ENCODE assay signal across 9 cellular contexts in the genomic region with DNA sequence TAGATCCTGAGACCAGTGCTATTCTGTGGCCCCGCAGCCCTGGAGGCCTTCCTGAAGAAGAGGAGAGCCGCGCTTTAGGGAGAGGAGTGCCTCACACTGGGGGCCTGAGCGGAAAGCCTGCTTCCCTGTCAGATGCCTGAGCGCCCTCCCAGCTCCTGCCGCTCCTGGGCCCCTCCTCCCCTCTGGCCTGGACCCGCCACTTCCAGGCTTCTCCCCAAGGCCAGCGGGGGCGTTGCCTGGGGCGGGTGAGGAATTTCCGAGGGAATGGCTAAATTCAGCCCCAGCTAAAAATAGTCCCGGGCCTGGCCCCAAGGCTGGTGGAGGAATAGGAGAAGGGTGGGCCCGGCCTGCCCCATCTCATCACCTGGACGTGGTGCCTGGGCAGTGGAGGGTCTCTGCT. TPM values are rescaled to one million over a fixed set of nuclear protein-coding genes. Genes with fewer than 3 reads are reported as not detected.
DNase-seq lines count a peak whose midpoint lies in the region; ATAC-seq and TF ChIP-seq lines count a peak whose summit lies in the region.
"Had no signal": no experiment of that assay in that cellular context is flagged by ENCODE, and none has a peak within 500 bp of the region (broad histone marks: within the 10 kb centered on the region; RNA-seq: fewer than 3 reads in every experiment).

No MANE protein-coding gene starts in this region.

- no peak overlapping the region for H2BK15ac ChIP-seq in mesendoderm (replicated peaks; ENCODE audit: low read depth)

- 14% methylated on average over 9 of the region's 14 CpGs for WGBS in esophagus muscularis mucosa
- no CpG with 5 or more reads among the region's 14 CpGs for WGBS in mesendoderm (ENCODE audit: extremely low coverage, insufficient coverage, low lambda C conversion rate)
- WGBS in transverse colon (ENCODE audit: low coverage in 1 of 2), 2 donors = 70% methylated on average over 14 of the region's 14 CpGs; no CpG with 5 or more reads in 1 of the 2 donors

- no peaks in the 10 kb centered on the region for H3K9me3 ChIP-seq in Peyer's patch
- no peaks in the 10 kb centered on the region for H3K9me3 ChIP-seq in esophagus muscularis mucosa
- H3K9me3 ChIP-seq in transverse colon = no peaks in the 10 kb centered on the region
- H3K9me3 ChIP-seq: neutrophil had no signal

- TF ChIP-seq CTCF in Peyer's patch (IDR thresholded peaks at IDR 0.05) (no peak), esophagus muscularis mucosa (IDR thresholded peaks at IDR 0.05) (no peak), transverse colon (IDR thresholded peaks at IDR 0.05) (no peak)

- TF ChIP-seq POLR2A in Peyer's patch (IDR thresholded peaks at IDR 0.05) (no peak), esophagus muscularis mucosa (IDR thresholded peaks at IDR 0.05; ENCODE audit: low read depth) (no peak), transverse colon (IDR thresholded peaks at IDR 0.05) (no peak)

- peaks cover 4% of the 10 kb centered on the region for H3K79me1 ChIP-seq in mesendoderm (ENCODE audit: low read length)

- DNase-seq in Peyer's patch = peak; percentile 21 to 71 (median 61)
- DNase-seq in esophagus muscularis mucosa (ENCODE audit: extremely low spot score) = no peak
- peak; percentile 89 for DNase-seq in mesendoderm
- peak; percentile 64 for DNase-seq in transverse colon
- no peak for DNase-seq in stimulated activated naive CD4-positive, alpha-beta T cell (lab: John Stamatoyannopoulos, UW)
- DNase-seq in activated CD4-positive, alpha-beta T cell treated with anti-CD3 and anti-CD28 coated beads, Interleukin-2, amount 50 U/mL, for 1 hour = no peak
- DNase-seq in activated CD4-positive, alpha-beta memory T cell treated with anti-CD3 and anti-CD28 coated beads, Interleukin-2, amount 10 ng/mL, durations not matched to agents 7 days and 5 days = no peak

- H3K27ac Mint-ChIP-seq in activated CD4-positive, alpha-beta memory T cell treated with anti-CD3 and anti-CD28 coated beads, Interleukin-2, amount 10 ng/mL, durations not matched to agents 7 days and 5 days = no peak overlapping the region

- no peaks in the 10 kb centered on the region for H3K4me1 Mint-ChIP-seq in activated CD4-positive, alpha-beta memory T cell treated with anti-CD3 and anti-CD28 coated beads, Interleukin-2, amount 10 ng/mL, durations not matched to agents 7 days and 5 days

- peak overlapping the region; percentile 11 for H3K9ac ChIP-seq in mesendoderm (ENCODE audit: low read length)

- H3K4me1 ChIP-seq in Peyer's patch (peaks cover 0 to 66% (median 6%) of the 10 kb centered on the region in 4 donors), esophagus muscularis mucosa (peaks cover 97 to 100% (median 100%) of the 10 kb centered on the region in 4 donors), mesendoderm (ENCODE audit: control insufficient read depth, low read depth, low read length) (peaks cover 8% of the 10 kb centered on the region), transverse colon (peaks cover 40 to 70% (median 55%) of the 10 kb centered on the region in 4 donors)

- no peak overlapping the region for H3K4me3 Mint-ChIP-seq in activated CD4-positive, alpha-beta memory T cell treated with anti-CD3 and anti-CD28 coated beads, Interleukin-2, amount 10 ng/mL, durations not matched to agents 7 days and 5 days

- ATAC-seq in HG03280 (IDR thresholded peaks at IDR 0.05; ENCODE audit: unreplicated experiment) = no peak

- H3K27me3 ChIP-seq in Peyer's patch = no peaks in the 10 kb centered on the region
- H3K27me3 ChIP-seq in esophagus muscularis mucosa = no peaks in the 10 kb centered on the region
- no peaks in the 10 kb centered on the region for H3K27me3 ChIP-seq in mesendoderm (ENCODE audit: insufficient read depth, low read length, poor library complexity)
- no peaks in the 10 kb centered on the region for H3K27me3 ChIP-seq in transverse colon
- H3K27me3 ChIP-seq: neutrophil had no signal

- H3K4me3 ChIP-seq in Peyer's patch = no peak overlapping the region
- H3K4me3 ChIP-seq in esophagus muscularis mucosa = peak overlapping the region; percentile 17 to 41 (median 28)
- no peak overlapping the region for H3K4me3 ChIP-seq in mesendoderm (ENCODE audit: low read length)
- H3K4me3 ChIP-seq in transverse colon = no peak overlapping the region

- no peak overlapping the region for H3K23ac ChIP-seq in mesendoderm (ENCODE audit: low read length)

- no peak overlapping the region for H3K4ac ChIP-seq in mesendoderm (ENCODE audit: low read depth, low read length)

- no peak overlapping the region for H3K18ac ChIP-seq in mesendoderm (ENCODE audit: low read length)

- no peaks in the 10 kb centered on the region for H3K27me3 Mint-ChIP-seq in activated CD4-positive, alpha-beta memory T cell treated with anti-CD3 and anti-CD28 coated beads, Interleukin-2, amount 10 ng/mL, durations not matched to agents 7 days and 5 days

- TF ChIP-seq EP300 in esophagus muscularis mucosa (IDR thresholded peaks at IDR 0.05) (no peak), transverse colon (IDR thresholded peaks at IDR 0.05; ENCODE audit: low read depth) (no peak)

- H3K79me2 ChIP-seq in mesendoderm (ENCODE audit: control insufficient read depth, insufficient read depth, low read length) = no peaks in the 10 kb centered on the region

- no peak overlapping the region for H2AK5ac ChIP-seq in mesendoderm (ENCODE audit: low read length)

- no peaks in the 10 kb centered on the region for H3K36me3 ChIP-seq in Peyer's patch
- H3K36me3 ChIP-seq in esophagus muscularis mucosa = no peaks in the 10 kb centered on the region
- no peaks in the 10 kb centered on the region for H3K36me3 ChIP-seq in mesendoderm (ENCODE audit: control insufficient read depth, insufficient read depth, low read length)
- no peaks in the 10 kb centered on the region for H3K36me3 ChIP-seq in transverse colon
- H3K36me3 ChIP-seq: neutrophil had no signal

- peak overlapping the region; percentile 51 for H3K56ac ChIP-seq in mesendoderm (ENCODE audit: low read length)

- H3K9me3 Mint-ChIP-seq in activated CD4-positive, alpha-beta memory T cell treated with anti-CD3 and anti-CD28 coated beads, Interleukin-2, amount 10 ng/mL, durations not matched to agents 7 days and 5 days = no peaks in the 10 kb centered on the region

- H3K36me3 Mint-ChIP-seq in activated CD4-positive, alpha-beta memory T cell treated with anti-CD3 and anti-CD28 coated beads, Interleukin-2, amount 10 ng/mL, durations not matched to agents 7 days and 5 days (ENCODE audit: low read depth) = no peaks in the 10 kb centered on the region

- no peak overlapping the region for H3K4me2 ChIP-seq in mesendoderm (ENCODE audit: low read length)

- no peak overlapping the region for H4K5ac ChIP-seq in mesendoderm (ENCODE audit: low read length)

- no peak overlapping the region for H2BK120ac ChIP-seq in mesendoderm (ENCODE audit: low read depth, low read length)

- H3K27ac ChIP-seq in Peyer's patch (peak overlapping the region; percentile 62 to 94 (median 68)), esophagus muscularis mucosa (replicated peaks in 1 of 4) (peak overlapping the region; percentile 94 to 100 (median 97)), mesendoderm (ENCODE audit: low read depth, low read length) (peak overlapping the region; percentile 35), transverse colon (peak overlapping the region; percentile 95 to 99 (median 95))
- H3K27ac ChIP-seq: neutrophil had no signal

- in situ Hi-C loops in transverse colon (cut with MboI; ENCODE audit: low pct_ligation_motif_present in 1 of 4, low pct_unique_long_range_greater_than_20kb in 1 of 4, low sequenced_read_pairs in 3 of 4) = no loop called here

- no peak overlapping the region for H2BK5ac ChIP-seq in mesendoderm (ENCODE audit: low read length)

- intact Hi-C loops in esophagus muscularis mucosa (cut with DNase I) (no loop called here), transverse colon (cut with DNase I; ENCODE audit: low total_unique reads) (no loop called here)

- CTCF ChIA-PET in activated CD4-positive, alpha-beta memory T cell treated with anti-CD3 and anti-CD28 coated beads, Interleukin-2, amount 10 ng/mL, durations not matched to agents 7 days and 5 days (lab: Charles Lee) = interaction anchor here (3.0 kb wide), 1 partner anchor 11 kb away, joined by 9 read pairs; no protein-coding TSS in a partner anchor

- POLR2A ChIA-PET in activated CD4-positive, alpha-beta memory T cell treated with anti-CD3 and anti-CD28 coated beads, Interleukin-2, amount 10 ng/mL, durations not matched to agents 7 days and 5 days (lab: Charles Lee) = no interaction called here

- H4K8ac ChIP-seq in mesendoderm (ENCODE audit: low read depth, low read length) = no peak overlapping the region

RNA-seq across cellular contexts. Expression of a gene that starts 15.4 kb away (rescaled TPM):
- total RNA-seq in Peyer's patch (10 to 100 TPM in 3 of 4 donors, 1 to 10 TPM in 1; 3.2 to 33.8 (median 17.4) TPM), esophagus muscularis mucosa (100 to 1,000 TPM in 3 of 4 donors, 10 to 100 TPM in 1; 82.8 to 196 (median 122) TPM), transverse colon (10 to 100 TPM; 12.0 to 44.9 (median 27.1) TPM)
- polyA plus RNA-seq in mesendoderm (2013, experiment 1 of 2) = 5.9 TPM
- 5.8 TPM for polyA plus RNA-seq in mesendoderm (2013, experiment 2 of 2)
- under 1 TPM; 0.05 TPM for total RNA-seq in activated CD4-positive, alpha-beta memory T cell treated with anti-CD3 and anti-CD28 coated beads, Interleukin-2, amount 10 ng/mL, durations not matched to agents 7 days and 5 days

RNA-seq across cellular contexts. Expression of a gene that starts 51.3 kb away (rescaled TPM):
- total RNA-seq in Peyer's patch (1 to 10 TPM in 3 of 4 donors, not detected in 1; 1.5 to 6.6 (median 2.3) TPM), esophagus muscularis mucosa (1 to 10 TPM; 1.6 to 4.8 (median 2.4) TPM), transverse colon (1 to 10 TPM in 3 of 4 donors, not detected in 1; 1.1 to 1.6 (median 1.4) TPM)
- polyA plus RNA-seq in mesendoderm (2013, experiment 1 of 2) = 0.03 TPM
- polyA plus RNA-seq in mesendoderm (2013, experiment 2 of 2) = 0.07 TPM
- total RNA-seq in activated CD4-positive, alpha-beta memory T cell treated with anti-CD3 and anti-CD28 coated beads, Interleukin-2, amount 10 ng/mL, durations not matched to agents 7 days and 5 days = not detected

RNA-seq across cellular contexts. Expression of a gene that starts 52.7 kb away (rescaled TPM):
- 10 to 100 TPM in 1 of 4 donors, 1 to 10 TPM in 3; 1.2 to 19.0 (median 4.7) TPM for total RNA-seq in Peyer's patch
- total RNA-seq in esophagus muscularis mucosa = 1 to 10 TPM; 1.2 to 7.8 (median 2.2) TPM
- polyA plus RNA-seq in mesendoderm (2013, experiment 1 of 2) = 2.8 TPM
- 3.0 TPM for polyA plus RNA-seq in mesendoderm (2013, experiment 2 of 2)
- total RNA-seq in transverse colon = 10 to 100 TPM in 1 of 4 donors, 1 to 10 TPM in 3; 2.0 to 10.1 (median 6.1) TPM
- total RNA-seq in activated CD4-positive, alpha-beta memory T cell treated with anti-CD3 and anti-CD28 coated beads, Interleukin-2, amount 10 ng/mL, durations not matched to agents 7 days and 5 days = 10 to 100 TPM; 26.0 to 27.3 TPM

Comparison
In these comparisons a context has a peak if more than half of its experiments do, and no peak if none do; other contexts are left out.
1. DNase-seq: peak in Peyer's patch (3 of 3), mesendoderm (single experiment) and transverse colon (single experiment); none in esophagus muscularis mucosa (single experiment), stimulated activated naive CD4-positive, alpha-beta T cell (0 of 6), activated CD4-positive, alpha-beta T cell treated with anti-CD3 and anti-CD28 coated beads, Interleukin-2, amount 50 U/mL, for 1 hour (single experiment) and activated CD4-positive, alpha-beta memory T cell treated with anti-CD3 and anti-CD28 coated beads, Interleukin-2, amount 10 ng/mL, durations not matched to agents 7 days and 5 days (single experiment).
2. H3K27ac ChIP-seq: peak in every context shown above with its lines; median percentile 97 in esophagus muscularis mucosa; 95 in transverse colon; 68 in Peyer's patch; 35 in mesendoderm.
3. H3K4me3 ChIP-seq: peak in esophagus muscularis mucosa (4 of 4); none in Peyer's patch (0 of 4), mesendoderm (single experiment) and transverse colon (0 of 4).